31 cellular contexts compared by ENCODE assay signal in genomic region chr20:52924411-52925271, GRCh38. TPM values are rescaled to one million over a fixed set of nuclear protein-coding genes. Genes with fewer than 3 reads are reported as not detected.
DNase-seq lines count a peak whose midpoint lies in the region; ATAC-seq, FAIRE-seq and TF ChIP-seq lines count a peak whose summit lies in the region.
"Had no signal": no experiment of that assay in that cellular context is flagged by ENCODE, and none has a peak within 500 bp of the region (broad histone marks: within the 10 kb centered on the region; RNA-seq: fewer than 3 reads in every experiment).

No MANE protein-coding gene starts in this region.

- no peaks in the 10 kb centered on the region for H3K36me3 ChIP-seq in GM23248 (ENCODE audit: low read depth)
- H3K36me3 ChIP-seq in OCI-LY7 (ENCODE audit: insufficient read depth, low read length): no peaks in the 10 kb centered on the region
- H3K36me3 ChIP-seq in H1 (ENCODE audit: control insufficient read depth in 2 of 4, insufficient read depth in 4 of 4, low read length in 3 of 4): no peaks in the 10 kb centered on the region
- H3K36me3 ChIP-seq in HepG2 (replicated peaks in 1 of 2; ENCODE audit: control insufficient read depth in 1 of 2, insufficient read depth in 2 of 2, low read length in 2 of 2): no peaks in the 10 kb centered on the region
- no peaks in the 10 kb centered on the region for H3K36me3 ChIP-seq in heart left ventricle
- H3K36me3 ChIP-seq: adrenal gland, left lung, neutrophil, spleen, stomach, thyroid gland had no signal

- H3K79me1 ChIP-seq in H1 (ENCODE audit: low read depth, low read length): no peaks in the 10 kb centered on the region

- H2BK120ac ChIP-seq in H1 (replicated peaks; ENCODE audit: low read depth, low read length): no peak overlapping the region

- no peak overlapping the region for H2BK15ac ChIP-seq in H1 (ENCODE audit: low read length)

- H3K23me2 ChIP-seq in H1 (ENCODE audit: low read depth, low read length): no peaks in the 10 kb centered on the region

- no peaks in the 10 kb centered on the region for H3K27me3 ChIP-seq in GM23248 (replicated peaks; ENCODE audit: insufficient read depth)
- H3K27me3 ChIP-seq in H1 (replicated peaks in 1 of 4; ENCODE audit: control insufficient read depth in 3 of 4, extremely low read depth in 1 of 4, insufficient read depth in 3 of 4, low read length in 3 of 4): no peaks in the 10 kb centered on the region
- no peaks in the 10 kb centered on the region for H3K27me3 ChIP-seq in HepG2 (ENCODE audit: control insufficient read depth in 1 of 2, insufficient read depth in 2 of 2, low read length in 2 of 2)
- H3K27me3 ChIP-seq in heart left ventricle: no peaks in the 10 kb centered on the region
- H3K27me3 ChIP-seq: adrenal gland, left lung, neutrophil, spleen, stomach, thyroid gland had no signal

- in situ Hi-C loops in GM23248 (cut with MboI): no loop called here
- in situ Hi-C loops in HepG2 (cut with HindIII; ENCODE audit: extremely low pct_ligation_motif_present, low pct_unique_long_range_greater_than_20kb): no loop called here

- no peak overlapping the region for H3K27ac Mint-ChIP-seq in Calu3 (ENCODE audit: unreplicated experiment)
- H3K27ac Mint-ChIP-seq: CD4-positive, alpha-beta memory T cell; T-helper 1 cell treated with Interleukin-12 subunit alpha and Interleukin-12 subunit beta and Interleukin-4 antibody, amounts not matched to agents 30 μg/mL and 1 μg/mL, for 36 hours had no signal

- H3K56ac ChIP-seq in H1 (replicated peaks; ENCODE audit: insufficient read length, low read depth, low read length): no peak overlapping the region

- no peaks in the 10 kb centered on the region for H3K36me3 Mint-ChIP-seq in Calu3 (ENCODE audit: insufficient read depth, unreplicated experiment)
- H3K36me3 Mint-ChIP-seq: CD4-positive, alpha-beta memory T cell had no signal

- H3K9ac ChIP-seq in GM23248 (no peak overlapping the region), H1 (replicated peaks in 1 of 4; ENCODE audit: extremely low read depth in 1 of 4, low read depth in 3 of 4, low read length in 3 of 4) (no peak overlapping the region), HepG2 (ENCODE audit: insufficient read depth, low read depth, low read length) (peak overlapping the region; percentile 35)

- H3K9me2 ChIP-seq in GM23248 (ENCODE audit: insufficient read depth): no peaks in the 10 kb centered on the region
- H3K9me2 ChIP-seq in OCI-LY7 (ENCODE audit: insufficient read depth, low read length): no peaks in the 10 kb centered on the region

- no peak overlapping the region for H3K14ac ChIP-seq in H1 (ENCODE audit: insufficient read length)

- no peak overlapping the region for H3K4ac ChIP-seq in H1 (replicated peaks; ENCODE audit: insufficient read length, low read depth, low read length)

- TF ChIP-seq RAD21 in H1 (IDR thresholded peaks at IDR 0.05 in 1 of 2, conservative IDR thresholded peaks at IDR 0.05 in 1 of 2; ENCODE audit: low read depth in 2 of 2, low read length in 2 of 2): no peak
- 0 out of 2 replicates have a peak, but pooled peaks have one; percentile 5 for TF ChIP-seq RAD21 in HepG2 (CRISPR knock-in tag; IDR thresholded peaks at IDR 0.05)

- TF ChIP-seq CTCF in OCI-LY7 (conservative IDR thresholded peaks at IDR 0.05; ENCODE audit: low read length) (no peak), H1 (IDR thresholded peaks at IDR 0.05; ENCODE audit: control extremely low read depth in 1 of 3, insufficient read depth in 1 of 3, low read depth in 1 of 3, low read length in 3 of 3) (no peak), HepG2 (CRISPR knock-in tag; IDR thresholded peaks at IDR 0.05) (0 out of 2 replicates have a peak, but pooled peaks have one; percentile 15), Calu3 (IDR thresholded peaks at IDR 0.05; ENCODE audit: unreplicated experiment) (no peak), heart left ventricle (IDR thresholded peaks at IDR 0.05) (no peak)

- TF ChIP-seq POLR2A in H1 (IDR thresholded peaks at IDR 0.05; ENCODE audit: control extremely low read depth in 1 of 2, low read depth in 2 of 2, low read length in 2 of 2) (no peak), HepG2 (IDR thresholded peaks at IDR 0.05; ENCODE audit: insufficient read depth in 1 of 2, low read depth in 2 of 2, low read length in 2 of 2) (no peak), heart left ventricle (IDR thresholded peaks at IDR 0.05) (no peak)

- no peak overlapping the region for H3K18ac ChIP-seq in H1 (ENCODE audit: extremely low read depth, low read length)

- no peak overlapping the region for H3K4me3 ChIP-seq in GM23248
- H3K4me3 ChIP-seq in OCI-LY7 (ENCODE audit: low read depth, low read length, poor library complexity, severe bottlenecking): no peak overlapping the region
- H3K4me3 ChIP-seq in H1 (ENCODE audit: extremely low read depth in 1 of 4, insufficient read depth in 2 of 4, low read depth in 3 of 4, low read length in 4 of 4): no peak overlapping the region
- peak overlapping the region in 1 of 3 experiments; percentile 8; a peak in 1 of 6 replicates for H3K4me3 ChIP-seq in HepG2 (replicated peaks in 1 of 3; ENCODE audit: insufficient read depth in 1 of 3, low read depth in 2 of 3, low read length in 3 of 3)
- no peak overlapping the region for H3K4me3 ChIP-seq in heart left ventricle
- H3K4me3 ChIP-seq: adrenal gland, left lung, spleen, stomach, thyroid gland had no signal

- BruUV-seq in OCI-LY7 (replicated peaks; lab: Mats Ljungman, UMichigan) (no TSS peak), HepG2 (replicated peaks; lab: Mats Ljungman, UMichigan) (no TSS peak), Calu3 (replicated peaks; lab: Mats Ljungman, UMichigan) (no TSS peak)

- H3K4me2 ChIP-seq in GM23248 (ENCODE audit: unreplicated experiment) (no peak overlapping the region), OCI-LY7 (ENCODE audit: low read length) (no peak overlapping the region), H1 (ENCODE audit: insufficient read depth in 1 of 2, low read depth in 2 of 2, low read length in 2 of 2) (no peak overlapping the region), HepG2 (ENCODE audit: low read depth, low read length) (peak overlapping the region; percentile 50)

- H3K27me3 Mint-ChIP-seq in Calu3 (ENCODE audit: unreplicated experiment): no peaks in the 10 kb centered on the region

- peaks cover 27% of the 10 kb centered on the region for H3K4me1 ChIP-seq in GM23248 (ENCODE audit: insufficient read depth)
- no peaks in the 10 kb centered on the region for H3K4me1 ChIP-seq in OCI-LY7 (ENCODE audit: insufficient read depth, low read length, poor library complexity, severe bottlenecking)
- peaks cover 0 to 6% (median 0%) of the 10 kb centered on the region in 4 experiments; a peak in 2 of 7 replicates for H3K4me1 ChIP-seq in H1 (replicated peaks in 1 of 4; ENCODE audit: control insufficient read depth in 3 of 4, insufficient read depth in 4 of 4, low read length in 3 of 4)
- peaks cover 55% of the 10 kb centered on the region for H3K4me1 ChIP-seq in HepG2 (ENCODE audit: insufficient read depth, low read length)
- H3K4me1 ChIP-seq in heart left ventricle: peaks cover 0 to 3% (median 0%) of the 10 kb centered on the region in 12 donors
- H3K4me1 ChIP-seq: adrenal gland, spleen, stomach, thyroid gland had no signal

- ATAC-seq in HepG2: peak; percentile 98
- no peak for ATAC-seq in heart left ventricle
- ATAC-seq: activated CD4-positive, CD25-positive, alpha-beta regulatory T cell treated with anti-CD3 and anti-CD28 coated beads, Interleukin-2, amount 50 U/mL, for 24 hours; left lung; right cardiac atrium had no signal

- 82 to 85% methylated on average over 9 of the region's 9 CpGs for WGBS in GM23248 (ENCODE audit: low coverage in 1 of 2, low lambda C conversion rate in 2 of 2, missing lambda C conversion rate in 2 of 2), 2 experiments
- 94% methylated on average over 9 of the region's 9 CpGs; no CpG with 5 or more reads in 1 of the 2 experiments for WGBS in H1 (ENCODE audit: extremely low coverage in 1 of 2, insufficient coverage in 1 of 2, insufficient read length in 1 of 2, insufficient replicate concordance in 2 of 2, low coverage in 1 of 2, low lambda C conversion rate in 2 of 2, missing lambda C conversion rate in 1 of 2), 2 experiments
- WGBS in HepG2 (ENCODE audit: low lambda C conversion rate): 10% methylated on average over 9 of the region's 9 CpGs
- WGBS in heart left ventricle, 4 donors: 77 to 82% (median 80%) methylated on average over 9 of the region's 9 CpGs

- POLR2A ChIA-PET in OCI-LY7 (lab: Charles Lee): interaction anchor here (0.6 to 1.0 kb wide), 4 partner anchors 23 to 1298 kb away, joined by 3 to 4 read pairs (median 3); no protein-coding TSS in a partner anchor
- POLR2A ChIA-PET in H1 (lab: Charles Lee; ENCODE audit: partially characterized antibody): no interaction called here
- POLR2A ChIA-PET in HepG2 (lab: Yijun Ruan, JAX): interaction anchor here (0.8 to 1.9 kb wide), 4 partner anchors 10 to 157 kb away, joined by 3 to 15 read pairs (median 6); no protein-coding TSS in a partner anchor

- H2AFZ ChIP-seq in GM23248: no peak overlapping the region
- peak overlapping the region; percentile 45 for H2AFZ ChIP-seq in OCI-LY7 (ENCODE audit: low read length)
- H2AFZ ChIP-seq in H1 (ENCODE audit: low read length): peak overlapping the region; percentile 79; the same call in 1 of the 2 replicates
- no peak overlapping the region for H2AFZ ChIP-seq in HepG2 (ENCODE audit: low read length)

- H4K5ac ChIP-seq in H1 (ENCODE audit: insufficient read length, low read depth, low read length): no peak overlapping the region

- no peak for FAIRE-seq in H1 (lab: Jason Lieb, UNC)
- FAIRE-seq in HepG2 (lab: Jason Lieb, UNC): peak; percentile 91
- FAIRE-seq: GM18507, GM19239, TTC549 had no signal

- H3F3A ChIP-seq in GM23248 (ENCODE audit: insufficient read depth): no peaks in the 10 kb centered on the region

- H3K23ac ChIP-seq in H1 (ENCODE audit: insufficient read length): no peak overlapping the region

- H4K20me1 ChIP-seq in GM23248 (ENCODE audit: insufficient read depth) (no peaks in the 10 kb centered on the region), OCI-LY7 (ENCODE audit: insufficient read depth, low read length) (no peaks in the 10 kb centered on the region), H1 (replicated peaks in 1 of 2; ENCODE audit: control insufficient read depth in 1 of 2, insufficient read depth in 2 of 2, low read length in 2 of 2) (no peaks in the 10 kb centered on the region), HepG2 (ENCODE audit: insufficient read depth, low read length) (no peaks in the 10 kb centered on the region)

- no peak overlapping the region for H2BK20ac ChIP-seq in H1 (ENCODE audit: low read length)

- DNase-seq in GM23248 (peak; percentile 51), OCI-LY7 (ENCODE audit: low spot score) (no peak), H1 (ENCODE audit: low read depth in 1 of 2, low spot score in 2 of 2) (no peak), HepG2 (ENCODE audit: low spot score) (peak; percentile 97), C1 segment of cervical spinal cord (lab: John Stamatoyannopoulos, UW) (no peak), Calu3 (no peak), D341Med (ENCODE audit: low spot score) (no peak), heart left ventricle (no peak)
- DNase-seq: activated CD4-positive, alpha-beta T cell treated with anti-CD3 and anti-CD28 coated beads, Interleukin-2, amount 50 U/mL, for 48 hours; activated naive CD4-positive, alpha-beta T cell treated with Interleukin-2 at 50 U/mL for 16 hours; adrenal gland; CD4-positive, alpha-beta memory T cell; dermis blood vessel endothelial cell; DMS 273 treated with DMSO at 0.1 percent for 48 hours; KG1; left lung; NCI-H1417 treated with DMSO at 0.1 percent for 48 hours; NCI-H2107; NCI-H446 treated with DMSO at 0.1 percent for 48 hours; right cardiac atrium; spleen; stimulated activated CD8-positive, alpha-beta memory T cell treated with anti-CD3 and anti-CD28 coated beads, Interleukin-4, amount 100 ng/mL, for 48 hours; stomach; thyroid gland had no signal

- no peak overlapping the region for H2AK5ac ChIP-seq in H1 (ENCODE audit: low read depth, low read length)

- no peak overlapping the region for H4K8ac ChIP-seq in H1 (ENCODE audit: extremely low read depth, insufficient read depth, low read length)

- H2BK5ac ChIP-seq in H1 (ENCODE audit: low read depth, low read length): no peak overlapping the region

- intact Hi-C loops in OCI-LY7 (cut with micrococcal nuclease; ENCODE audit: unreplicated experiment): no loop called here
- intact Hi-C loops in HepG2 (cut with micrococcal nuclease; ENCODE audit: unreplicated experiment): loop anchor here (1.0 to 2.0 kb wide), 3 partner anchors 10 to 156 kb away; no protein-coding TSS in a partner anchor
- intact Hi-C loops in Calu3 (cut with micrococcal nuclease; ENCODE audit: unreplicated experiment): no loop called here
- intact Hi-C loops in heart left ventricle (cut with DNase I): no loop called here

- no peak overlapping the region for H3K4me3 Mint-ChIP-seq in Calu3 (ENCODE audit: low read depth, unreplicated experiment)
- H3K4me3 Mint-ChIP-seq: T-helper 1 cell treated with Interleukin-12 subunit alpha and Interleukin-12 subunit beta and Interleukin-4 antibody, amounts not matched to agents 30 μg/mL and 1 μg/mL, for 36 hours had no signal

- TF ChIP-seq EP300 in H1 (IDR thresholded peaks at IDR 0.05; ENCODE audit: borderline replicate concordance in 1 of 2, low read depth in 2 of 2, low read length in 2 of 2) (no peak), HepG2 (IDR thresholded peaks at IDR 0.05; ENCODE audit: low read depth in 2 of 2, low read length in 2 of 2) (peak; percentile 91 to 99; a peak in 3 of 4 replicates), HepG2 (CRISPR knock-in tag; IDR thresholded peaks at IDR 0.05; ENCODE audit: borderline replicate concordance) (peak; percentile 99)

- no peak overlapping the region for H4K91ac ChIP-seq in H1 (replicated peaks; ENCODE audit: insufficient read length, low read length)

- no peak overlapping the region for H3K27ac ChIP-seq in GM23248
- no peak overlapping the region for H3K27ac ChIP-seq in OCI-LY7 (ENCODE audit: low read depth, low read length, poor library complexity, severe bottlenecking)
- no peak overlapping the region for H3K27ac ChIP-seq in H1 (ENCODE audit: low read depth, low read length)
- H3K27ac ChIP-seq in HepG2 (ENCODE audit: extremely low read length, insufficient read depth, low read length): peak overlapping the region; percentile 76
- no peak overlapping the region for H3K27ac ChIP-seq in heart left ventricle
- H3K27ac ChIP-seq: adrenal gland, neutrophil, spleen, stomach, thyroid gland had no signal

- peaks cover 8% of the 10 kb centered on the region for H3K4me1 Mint-ChIP-seq in Calu3 (ENCODE audit: low read depth, unreplicated experiment)
- H3K4me1 Mint-ChIP-seq: CD4-positive, alpha-beta memory T cell had no signal

- H3K9me3 Mint-ChIP-seq in Calu3 (ENCODE audit: low read depth, unreplicated experiment): peaks cover 22% of the 10 kb centered on the region
- H3K9me3 Mint-ChIP-seq: CD4-positive, alpha-beta memory T cell; T-helper 1 cell treated with Interleukin-12 subunit alpha and Interleukin-12 subunit beta and Interleukin-4 antibody, amounts not matched to agents 30 μg/mL and 1 μg/mL, for 36 hours had no signal

- CTCF ChIA-PET in OCI-LY7 (lab: Charles Lee; ENCODE audit: unreplicated experiment) (no interaction called here), H1 (lab: Charles Lee; ENCODE audit: partially characterized antibody) (interaction anchor here (1.0 kb wide), 1 partner anchor 316 kb away, joined by 4 read pairs; no protein-coding TSS in a partner anchor), HepG2 (lab: Yijun Ruan, JAX; ENCODE audit: low intra/inter-chr PET ratio, low total read pairs) (no interaction called here), Calu3 (lab: Charles Lee) (no interaction called here)

- no peak overlapping the region for H2BK12ac ChIP-seq in H1 (ENCODE audit: low read depth, low read length)

- H3K9me3 ChIP-seq in GM23248 (ENCODE audit: low read depth) (no peaks in the 10 kb centered on the region), OCI-LY7 (ENCODE audit: low read length) (no peaks in the 10 kb centered on the region), H1 (ENCODE audit: insufficient read depth in 2 of 2, low read depth in 1 of 2, low read length in 1 of 2) (no peaks in the 10 kb centered on the region), HepG2 (ENCODE audit: low read length) (no peaks in the 10 kb centered on the region), heart left ventricle (no peaks in the 10 kb centered on the region)
- H3K9me3 ChIP-seq: adrenal gland, left lung, neutrophil, spleen, stomach, thyroid gland had no signal

- H3K79me2 ChIP-seq in GM23248 (ENCODE audit: insufficient read depth) (no peaks in the 10 kb centered on the region), OCI-LY7 (ENCODE audit: insufficient read depth, low read depth, low read length) (no peaks in the 10 kb centered on the region), H1 (ENCODE audit: control insufficient read depth in 1 of 2, insufficient read depth in 2 of 2, low read length in 2 of 2) (no peaks in the 10 kb centered on the region), HepG2 (ENCODE audit: insufficient read depth, low read length) (no peaks in the 10 kb centered on the region)

RNA-seq across cellular contexts. Expression of gene TSHZ2, which starts 47.5 kb away (rescaled TPM):
- total RNA-seq in GM23248 (2014; rRNA removed; shearing (Covaris generic)): 13.4 and 18.5 TPM in 2 replicates
- polyA plus RNA-seq in GM23248 (2016; fragmentation: Nextera tagmentation; extraction: Ambion mirVana): 4.5 and 6.3 TPM in 2 replicates
- not detected in 2 replicates for total RNA-seq in OCI-LY7 (2014; rRNA removed; shearing (Covaris generic))
- not detected in 2 replicates for total RNA-seq in OCI-LY7 (2022)
- total RNA-seq in H1 (2021; fragmentation: NEBNext Ultra II Directional; extraction: Animal tissue kit (Norgen Biotek cat#: 25700)): 0.30 and 0.48 TPM in 2 replicates
- polyA plus RNA-seq in H1 (2011; rRNA removed): 0.14 and 0.17 TPM in 2 replicates
- 0.30 TPM for polyA plus RNA-seq in H1 (2011; cell fraction: cytosol; rRNA removed)
- 0.29 TPM for polyA plus RNA-seq in H1 (2011; cell fraction: nucleus; rRNA removed)
- polyA plus RNA-seq in H1 (2012, experiment 1 of 2): 0.25 to 0.46 TPM (median 0.35 TPM) in 4 replicates
- polyA plus RNA-seq in H1 (2012, experiment 2 of 2): not detected
- polyA plus RNA-seq in H1 (2013, experiment 1 of 2): 0.08 TPM
- polyA plus RNA-seq in H1 (2013, experiment 2 of 2): 0.07 TPM
- 0.85 and 1.3 TPM in 2 replicates for polyA minus RNA-seq in H1 (2011; rRNA and poly(A)+ RNA removed)
- polyA minus RNA-seq in H1 (2011; cell fraction: cytosol; rRNA and poly(A)+ RNA removed): not detected
- 1.3 TPM for polyA minus RNA-seq in H1 (2011; cell fraction: nucleus; rRNA and poly(A)+ RNA removed)
- total RNA-seq in HepG2 (2016; rRNA removed; fragmentation: Illumina TruSeq; extraction: Trizol): not detected in 2 replicates
- total RNA-seq in HepG2 (2016; cell fraction: cytosol; rRNA removed; fragmentation: Illumina TruSeq; extraction: Trizol; ENCODE audit: low read depth): under 0.01 TPM in 1 of 2 replicates, not detected in the other
- total RNA-seq in HepG2 (2016; cell fraction: insoluble cytoplasmic fraction; rRNA removed; fragmentation: Illumina TruSeq; extraction: Trizol): not detected in 2 replicates
- total RNA-seq in HepG2 (2016; cell fraction: membrane; rRNA removed; fragmentation: Illumina TruSeq; extraction: Trizol): not detected in 2 replicates
- total RNA-seq in HepG2 (2016; cell fraction: nucleus; rRNA removed; fragmentation: Illumina TruSeq; extraction: Trizol): not detected in 2 replicates
- polyA plus RNA-seq in HepG2 (2011; rRNA removed): 0.01 and 0.13 TPM in 2 replicates
- 0.01 and 0.13 TPM in 2 replicates for polyA plus RNA-seq in HepG2 (2011; cell fraction: cytosol; rRNA removed)
- polyA plus RNA-seq in HepG2 (2011; cell fraction: nucleus; rRNA removed): 0.13 and 0.55 TPM in 2 replicates
- 0.21 and 0.42 TPM in 2 replicates for polyA plus RNA-seq in HepG2 (2012)
- not detected in 2 replicates for polyA plus RNA-seq in HepG2 (2016; cell fraction: cytosol; fragmentation: Illumina TruSeq; extraction: Trizol; ENCODE audit: low read depth)
- 0.08 TPM in 1 of 2 replicates, not detected in the other for polyA plus RNA-seq in HepG2 (2016; cell fraction: insoluble cytoplasmic fraction; fragmentation: Illumina TruSeq; extraction: Trizol; ENCODE audit: low read depth)
- polyA plus RNA-seq in HepG2 (2016; cell fraction: membrane; fragmentation: Illumina TruSeq; extraction: Trizol; ENCODE audit: low read depth): not detected in 2 replicates
- polyA plus RNA-seq in HepG2 (2016; cell fraction: nucleus; fragmentation: Illumina TruSeq; extraction: Trizol; ENCODE audit: insufficient read depth, low read depth): not detected in 2 replicates
- 0.32 and 3.2 TPM in 2 replicates for polyA minus RNA-seq in HepG2 (2011; rRNA and poly(A)+ RNA removed; ENCODE audit: low replicate concordance)
- 0.18 and 0.30 TPM in 2 replicates for polyA minus RNA-seq in HepG2 (2011; cell fraction: cytosol; rRNA and poly(A)+ RNA removed)
- polyA minus RNA-seq in HepG2 (2011; cell fraction: nucleus; rRNA and poly(A)+ RNA removed): 0.52 and 1.7 TPM in 2 replicates
- total RNA-seq in Calu3 (2022): not detected in 2 replicates
- total RNA-seq in heart left ventricle: 10 to 100 TPM in 2 of 9 donors, 1 to 10 TPM in 7; 2.3 to 12.1 (median 5.0) TPM
- 1 to 10 TPM; 1.8 to 2.3 TPM for polyA plus RNA-seq in heart left ventricle
- total RNA-seq: SK-MEL-5 had no signal

Comparison
In these comparisons a context has a peak if more than half of its experiments do, and no peak if none do; other contexts are left out.
1. DNase-seq: peak in GM23248 (single experiment) and HepG2 (single experiment); none in OCI-LY7 (single experiment), H1 (0 of 2), C1 segment of cervical spinal cord (0 of 14), Calu3 (single experiment), D341Med (single experiment) and heart left ventricle (0 of 5).
2. H2AFZ ChIP-seq: peak in OCI-LY7 (single experiment) and H1 (single experiment); none in GM23248 (single experiment) and HepG2 (single experiment).